ENCODE assay signal across 8 cellular contexts in genomic region chr15:90031231-90031791, GRCh38. TPM values are rescaled to one million over a fixed set of nuclear protein-coding genes. Genes with fewer than 3 reads are reported as not detected.
A peak's percentile ranks its signal among the peaks of the same experiment; 100 is the strongest.
DNase-seq lines count a peak whose midpoint lies in the region; ATAC-seq, FAIRE-seq and TF ChIP-seq lines count a peak whose summit lies in the region.

No MANE protein-coding gene starts in this region.

- no peak for FAIRE-seq in HepG2 (lab: Jason Lieb, UNC)

- peak overlapping the region; percentile 71 to 74 for H3K4me3 Mint-ChIP-seq in stimulated activated naive B cell treated with anti-CD40 and anti-IgM and Interleukin-4, amounts not matched to agents 10 μg/mL and 1 μg/mL and 100 μg/mL, for 72 hours

- in situ Hi-C loops in HepG2 (cut with HindIII; ENCODE audit: extremely low pct_ligation_motif_present, low pct_unique_long_range_greater_than_20kb) = no loop called here

- peaks cover 8% of the 10 kb centered on the region in 2 donors for H3K36me3 Mint-ChIP-seq in stimulated activated naive B cell treated with anti-CD40 and anti-IgM and Interleukin-4, amounts not matched to agents 10 μg/mL and 1 μg/mL and 100 μg/mL, for 72 hours

- peaks cover 10 to 47% (median 23%) of the 10 kb centered on the region in 4 donors for H3K4me1 ChIP-seq in liver (ENCODE audit: control insufficient read depth in 4 of 4, insufficient read depth in 4 of 4, low read length in 3 of 4)
- H3K4me1 ChIP-seq in HepG2 (ENCODE audit: insufficient read depth, low read length) = peaks cover 61% of the 10 kb centered on the region
- peaks cover 21 to 62% (median 34%) of the 10 kb centered on the region in 3 donors for H3K4me1 ChIP-seq in esophagus squamous epithelium

- CTCF ChIA-PET in HepG2 (lab: Yijun Ruan, JAX; ENCODE audit: low intra/inter-chr PET ratio, low total read pairs) = no interaction called here

- ATAC-seq in HepG2 (no peak), HG02798 (IDR thresholded peaks at IDR 0.05; ENCODE audit: poor library complexity, unreplicated experiment) (peak; percentile 93)
- peak; percentile 89 to 91 for ATAC-seq in stimulated activated naive B cell treated with anti-CD40 and anti-IgM and Interleukin-4, amounts not matched to agents 10 μg/mL and 1 μg/mL and 100 μg/mL, for 72 hours (replicated peaks)

- POLR2A ChIA-PET in HepG2 (lab: Yijun Ruan, JAX) = no interaction called here

- WGBS in liver = 66% methylated on average over 8 of the region's 8 CpGs
- 96% methylated on average over 8 of the region's 8 CpGs for WGBS in HepG2 (ENCODE audit: low lambda C conversion rate)
- 36 to 42% methylated on average over 7 to 8 of the region's 8 CpGs for WGBS in esophagus squamous epithelium, 2 donors

- DNase-seq in HepG2 (ENCODE audit: low spot score) (no peak), NOMO-1 treated with dmso at 0.1 percent for 144 hours (lab: John Stamatoyannopoulos, UW; ENCODE audit: unreplicated experiment) (peak; percentile 13), esophagus squamous epithelium (lab: John Stamatoyannopoulos, UW) (no peak), NCI-H82 treated with DMSO at 0.1 percent for 48 hours (lab: John Stamatoyannopoulos, UW; ENCODE audit: unreplicated experiment) (no peak), NCI-H345 treated with DMSO at 0.1 percent for 48 hours (lab: John Stamatoyannopoulos, UW; ENCODE audit: unreplicated experiment) (no peak)
- peak; percentile 71 for DNase-seq in stimulated activated naive B cell treated with anti-CD40 and anti-IgM and Interleukin-4, amounts not matched to agents 10 μg/mL and 1 μg/mL and 100 μg/mL, for 72 hours

- H3K4me1 Mint-ChIP-seq in stimulated activated naive B cell treated with anti-CD40 and anti-IgM and Interleukin-4, amounts not matched to agents 10 μg/mL and 1 μg/mL and 100 μg/mL, for 72 hours = peaks cover 43 to 66% of the 10 kb centered on the region in 2 donors

- H3K27ac ChIP-seq in liver (ENCODE audit: low read depth in 1 of 2, low read length in 2 of 2) (peak overlapping the region; percentile 34 to 67), HepG2 (ENCODE audit: extremely low read length, insufficient read depth, low read length) (no peak overlapping the region), esophagus squamous epithelium (peak overlapping the region; percentile 20 to 62 (median 39))

- no TSS peak for BruUV-seq in HepG2 (replicated peaks; lab: Mats Ljungman, UMichigan)

- peaks cover 39% of the 10 kb centered on the region for H3K79me2 ChIP-seq in HepG2 (ENCODE audit: insufficient read depth, low read length)

- no peak overlapping the region for H2AFZ ChIP-seq in HepG2 (ENCODE audit: low read length)

- H3K27me3 ChIP-seq in liver (ENCODE audit: control insufficient read depth in 4 of 4, insufficient read depth in 4 of 4, low read length in 3 of 4) (no peaks in the 10 kb centered on the region), HepG2 (ENCODE audit: control insufficient read depth in 1 of 2, insufficient read depth in 2 of 2, low read length in 2 of 2) (no peaks in the 10 kb centered on the region), esophagus squamous epithelium (no peaks in the 10 kb centered on the region)

- peaks cover 7% of the 10 kb centered on the region; the same call in 1 of the 2 replicates for H4K20me1 ChIP-seq in HepG2 (ENCODE audit: insufficient read depth, low read length)

- H3K9me3 ChIP-seq in liver (ENCODE audit: control insufficient read depth in 4 of 4, low read length in 3 of 4) (no peaks in the 10 kb centered on the region), HepG2 (ENCODE audit: low read length) (no peaks in the 10 kb centered on the region), esophagus squamous epithelium (no peaks in the 10 kb centered on the region)

- TF ChIP-seq RAD21 in liver (IDR thresholded peaks at IDR 0.05) (no peak), HepG2 (CRISPR knock-in tag; IDR thresholded peaks at IDR 0.05) (no peak)

- H3K9ac ChIP-seq in liver (ENCODE audit: low read depth in 1 of 2, low read length in 2 of 2) = no peak overlapping the region
- no peak overlapping the region for H3K9ac ChIP-seq in HepG2 (ENCODE audit: insufficient read depth, low read depth, low read length)

- no peak for TF ChIP-seq POLR2A in HepG2 (IDR thresholded peaks at IDR 0.05; ENCODE audit: insufficient read depth in 1 of 2, low read depth in 2 of 2, low read length in 2 of 2)
- TF ChIP-seq POLR2A in esophagus squamous epithelium (IDR thresholded peaks at IDR 0.05) = no peak

- H3K4me2 ChIP-seq in HepG2 (ENCODE audit: low read depth, low read length) = no peak overlapping the region

- no peaks in the 10 kb centered on the region for H3K9me3 Mint-ChIP-seq in stimulated activated naive B cell treated with anti-CD40 and anti-IgM and Interleukin-4, amounts not matched to agents 10 μg/mL and 1 μg/mL and 100 μg/mL, for 72 hours

- H3K36me3 ChIP-seq in liver (ENCODE audit: control insufficient read depth in 4 of 4, insufficient read depth in 3 of 4, low read depth in 1 of 4, low read length in 3 of 4) (no peaks in the 10 kb centered on the region), HepG2 (replicated peaks in 1 of 2; ENCODE audit: control insufficient read depth in 1 of 2, insufficient read depth in 2 of 2, low read length in 2 of 2) (no peaks in the 10 kb centered on the region; a peak in 2 of 5 replicates), esophagus squamous epithelium (no peaks in the 10 kb centered on the region)

- TF ChIP-seq CTCF in liver (IDR thresholded peaks at IDR 0.05; ENCODE audit: low read depth, low read length, missing input control) (no peak), HepG2 (CRISPR knock-in tag; IDR thresholded peaks at IDR 0.05) (no peak), esophagus squamous epithelium (IDR thresholded peaks at IDR 0.05) (no peak)

- H3K4me3 ChIP-seq in liver (ENCODE audit: low read depth in 1 of 3, low read length in 3 of 3) = no peak overlapping the region
- no peak overlapping the region for H3K4me3 ChIP-seq in HepG2 (replicated peaks in 1 of 3; ENCODE audit: insufficient read depth in 1 of 3, low read depth in 2 of 3, low read length in 3 of 3)
- no peak overlapping the region for H3K4me3 ChIP-seq in esophagus squamous epithelium

- no peaks in the 10 kb centered on the region for H3K27me3 Mint-ChIP-seq in stimulated activated naive B cell treated with anti-CD40 and anti-IgM and Interleukin-4, amounts not matched to agents 10 μg/mL and 1 μg/mL and 100 μg/mL, for 72 hours

- intact Hi-C loops in HepG2 (cut with micrococcal nuclease; ENCODE audit: unreplicated experiment) (no loop called here), esophagus squamous epithelium (cut with DNase I) (no loop called here)

- TF ChIP-seq EP300 in HepG2 (IDR thresholded peaks at IDR 0.05; ENCODE audit: low read depth in 2 of 2, low read length in 2 of 2) (no peak), HepG2 (CRISPR knock-in tag; IDR thresholded peaks at IDR 0.05; ENCODE audit: borderline replicate concordance) (no peak)

- H3K27ac Mint-ChIP-seq in stimulated activated naive B cell treated with anti-CD40 and anti-IgM and Interleukin-4, amounts not matched to agents 10 μg/mL and 1 μg/mL and 100 μg/mL, for 72 hours = peak overlapping the region; percentile 92

TF ChIP-seq in liver, 16 proteins besides CTCF, POLR2A, EP300 and RAD21 (continues in another document):
- peak in 1 of 2 donors; percentile 40 for TF ChIP-seq RXRA (IDR thresholded peaks at IDR 0.05)

TF ChIP-seq in HepG2, 621 proteins besides CTCF, POLR2A, EP300 and RAD21:
- TF ChIP-seq TRIM24 (CRISPR knock-in tag; IDR thresholded peaks at IDR 0.05) = no peak
- no peak for TF ChIP-seq ZNF136 (CRISPR knock-in tag; IDR thresholded peaks at IDR 0.05; ENCODE audit: low read depth)
- no peak for TF ChIP-seq HOXA5 (CRISPR knock-in tag; IDR thresholded peaks at IDR 0.05)

RNA-seq across cellular contexts. Expression of gene ZNF710, which starts 30.2 kb away (rescaled TPM):
- 10 to 100 TPM in 1 of 2 donors, 1 to 10 TPM in 1; 5.4 to 15.3 TPM for total RNA-seq in liver
- 1 to 10 TPM; 1.9 to 5.3 TPM for polyA plus RNA-seq in liver
- total RNA-seq in HepG2 (2016; rRNA removed; fragmentation: Illumina TruSeq; extraction: Trizol) = 15.0 and 20.6 TPM in 2 replicates
- total RNA-seq in HepG2 (2016; cell fraction: cytosol; rRNA removed; fragmentation: Illumina TruSeq; extraction: Trizol; ENCODE audit: low read depth) = 7.6 and 7.9 TPM in 2 replicates
- total RNA-seq in HepG2 (2016; cell fraction: insoluble cytoplasmic fraction; rRNA removed; fragmentation: Illumina TruSeq; extraction: Trizol) = 12.0 and 18.4 TPM in 2 replicates
- 15.9 and 16.0 TPM in 2 replicates for total RNA-seq in HepG2 (2016; cell fraction: membrane; rRNA removed; fragmentation: Illumina TruSeq; extraction: Trizol)
- total RNA-seq in HepG2 (2016; cell fraction: nucleus; rRNA removed; fragmentation: Illumina TruSeq; extraction: Trizol) = 9.6 and 12.6 TPM in 2 replicates
- polyA plus RNA-seq in HepG2 (2011; rRNA removed) = 4.7 and 5.8 TPM in 2 replicates
- 4.2 and 5.3 TPM in 2 replicates for polyA plus RNA-seq in HepG2 (2011; cell fraction: cytosol; rRNA removed)
- 9.8 and 12.1 TPM in 2 replicates for polyA plus RNA-seq in HepG2 (2011; cell fraction: nucleus; rRNA removed)
- 18.0 and 18.4 TPM in 2 replicates for polyA plus RNA-seq in HepG2 (2012)
- 4.1 and 5.2 TPM in 2 replicates for polyA plus RNA-seq in HepG2 (2016; cell fraction: cytosol; fragmentation: Illumina TruSeq; extraction: Trizol; ENCODE audit: low read depth)
- 18.4 and 27.3 TPM in 2 replicates for polyA plus RNA-seq in HepG2 (2016; cell fraction: insoluble cytoplasmic fraction; fragmentation: Illumina TruSeq; extraction: Trizol; ENCODE audit: low read depth)
- 13.8 and 17.5 TPM in 2 replicates for polyA plus RNA-seq in HepG2 (2016; cell fraction: membrane; fragmentation: Illumina TruSeq; extraction: Trizol; ENCODE audit: low read depth)
- 30.8 and 43.0 TPM in 2 replicates for polyA plus RNA-seq in HepG2 (2016; cell fraction: nucleus; fragmentation: Illumina TruSeq; extraction: Trizol; ENCODE audit: insufficient read depth, low read depth)
- polyA minus RNA-seq in HepG2 (2011; rRNA and poly(A)+ RNA removed; ENCODE audit: low replicate concordance) = 14.3 and 17.4 TPM in 2 replicates
- polyA minus RNA-seq in HepG2 (2011; cell fraction: cytosol; rRNA and poly(A)+ RNA removed) = 7.8 and 14.2 TPM in 2 replicates
- 5.2 and 7.0 TPM in 2 replicates for polyA minus RNA-seq in HepG2 (2011; cell fraction: nucleus; rRNA and poly(A)+ RNA removed)
- total RNA-seq in esophagus squamous epithelium = 10 to 100 TPM; 15.1 to 27.4 (median 21.4) TPM

Comparison
In these comparisons a context has a peak if more than half of its experiments do, and no peak if none do; other contexts are left out.
1. DNase-seq: peak in NOMO-1 treated with dmso at 0.1 percent for 144 hours (single experiment) and stimulated activated naive B cell treated with anti-CD40 and anti-IgM and Interleukin-4, amounts not matched to agents 10 μg/mL and 1 μg/mL and 100 μg/mL, for 72 hours (single experiment); none in HepG2 (single experiment), esophagus squamous epithelium (single experiment), NCI-H82 treated with DMSO at 0.1 percent for 48 hours (single experiment) and NCI-H345 treated with DMSO at 0.1 percent for 48 hours (single experiment).